ENCODE assay signal across 1 cellular context in the genomic region with DNA sequence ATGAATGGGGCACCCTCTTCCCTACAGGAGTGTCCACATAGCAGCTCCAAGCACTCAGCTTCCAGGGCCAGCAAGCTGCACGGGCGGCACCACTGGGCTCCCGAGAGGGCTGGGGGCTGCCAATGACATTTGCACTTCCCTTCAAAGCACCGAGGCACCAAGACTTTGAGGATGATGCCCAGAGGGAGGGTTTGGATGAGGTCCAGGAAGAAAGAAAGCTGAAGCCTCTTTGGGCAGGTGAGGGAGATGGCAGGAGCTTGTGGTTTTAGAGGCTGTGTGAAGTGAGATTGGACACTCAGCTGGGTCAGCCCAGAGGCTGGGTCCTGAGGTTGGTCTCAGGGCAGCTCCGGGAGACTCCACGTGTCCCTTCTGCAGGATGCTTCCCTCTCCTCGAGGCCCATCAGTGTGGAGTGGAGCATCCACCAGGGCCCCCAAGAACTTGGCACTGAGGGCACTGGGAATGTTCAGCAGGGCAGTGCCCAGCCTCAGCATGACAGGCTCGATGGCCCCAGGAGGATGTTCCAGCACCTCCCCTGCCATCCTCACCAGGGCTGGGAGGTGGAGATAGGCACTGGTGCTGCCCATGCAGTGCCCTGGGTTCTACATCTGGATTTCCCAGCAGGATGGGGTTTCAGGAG.
TF ChIP-seq lines count a peak whose summit lies in the region.

No MANE protein-coding gene starts in this region.

TF ChIP-seq in HepG2, 621 proteins besides CTCF, POLR2A, EP300 and RAD21:
- TF ChIP-seq ZNF687 (CRISPR knock-in tag; IDR thresholded peaks at IDR 0.05): peak; percentile 21; the same call in 1 of the 2 replicates
- TF ChIP-seq ELF3 (CRISPR knock-in tag; IDR thresholded peaks at IDR 0.05): no peak
